Comparison of ENCODE assay signal across 1 cellular context in the genomic region with DNA sequence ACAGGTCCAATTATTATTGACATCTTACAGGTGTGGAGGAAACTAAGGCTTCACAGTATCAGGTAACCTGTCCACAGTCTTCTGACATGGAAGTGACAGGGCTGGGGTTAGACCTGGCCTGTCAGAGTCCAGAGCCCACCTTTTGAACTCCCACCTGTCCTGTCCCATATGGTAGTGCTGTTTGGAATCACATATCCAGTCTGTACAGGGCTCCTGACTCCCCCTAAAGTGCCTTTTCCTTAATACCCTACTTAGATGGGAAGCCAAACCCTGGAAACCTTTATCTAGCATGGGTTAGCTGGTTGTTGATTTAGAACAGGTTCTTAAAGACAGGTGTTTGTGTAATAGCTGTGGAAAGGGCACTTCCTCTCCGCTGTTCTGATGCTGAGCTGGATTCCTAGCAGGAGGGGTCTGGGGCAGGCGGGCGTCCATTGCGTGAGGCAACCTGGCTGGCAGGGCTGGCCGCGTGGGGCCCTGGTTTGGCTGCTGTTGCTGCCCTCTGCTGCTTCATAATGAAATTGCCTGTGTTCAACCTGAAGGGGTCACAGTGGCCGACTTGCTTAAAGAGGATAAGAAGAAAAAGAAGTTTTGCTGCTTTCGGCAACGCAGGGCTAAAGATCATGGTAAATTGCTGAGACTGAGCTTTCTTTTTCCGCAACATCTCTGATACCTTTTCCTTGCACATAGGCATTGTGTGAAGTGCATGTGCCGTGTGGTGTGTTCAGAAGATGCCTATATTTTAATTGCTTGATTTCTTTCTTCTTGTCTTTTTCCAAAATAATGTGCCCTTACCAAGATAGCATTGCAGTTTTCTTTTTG.
TF ChIP-seq lines count a peak whose summit lies in the region.

No MANE protein-coding gene starts in this region.

TF ChIP-seq in HCT116, 20 proteins besides CTCF, POLR2A, EP300 and RAD21 (continued from another document):
- TF ChIP-seq, protein P1, sequence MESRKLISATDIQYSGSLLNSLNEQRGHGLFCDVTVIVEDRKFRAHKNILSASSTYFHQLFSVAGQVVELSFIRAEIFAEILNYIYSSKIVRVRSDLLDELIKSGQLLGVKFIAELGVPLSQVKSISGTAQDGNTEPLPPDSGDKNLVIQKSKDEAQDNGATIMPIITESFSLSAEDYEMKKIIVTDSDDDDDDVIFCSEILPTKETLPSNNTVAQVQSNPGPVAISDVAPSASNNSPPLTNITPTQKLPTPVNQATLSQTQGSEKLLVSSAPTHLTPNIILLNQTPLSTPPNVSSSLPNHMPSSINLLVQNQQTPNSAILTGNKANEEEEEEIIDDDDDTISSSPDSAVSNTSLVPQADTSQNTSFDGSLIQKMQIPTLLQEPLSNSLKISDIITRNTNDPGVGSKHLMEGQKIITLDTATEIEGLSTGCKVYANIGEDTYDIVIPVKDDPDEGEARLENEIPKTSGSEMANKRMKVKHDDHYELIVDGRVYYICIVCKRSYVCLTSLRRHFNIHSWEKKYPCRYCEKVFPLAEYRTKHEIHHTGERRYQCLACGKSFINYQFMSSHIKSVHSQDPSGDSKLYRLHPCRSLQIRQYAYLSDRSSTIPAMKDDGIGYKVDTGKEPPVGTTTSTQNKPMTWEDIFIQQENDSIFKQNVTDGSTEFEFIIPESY (IDR thresholded peaks at IDR 0.05; ENCODE audit: extremely low read depth, insufficient replicate concordance, low read length): no peak
